18 cellular contexts compared by ENCODE assay signal in genomic region chr1:53091841-53092645, GRCh38. TPM values are rescaled to one million over a fixed set of nuclear protein-coding genes. Genes with fewer than 3 reads are reported as not detected.
DNase-seq lines count a peak whose midpoint lies in the region; ATAC-seq and TF ChIP-seq lines count a peak whose summit lies in the region.
"Had no signal": no experiment of that assay in that cellular context is flagged by ENCODE, and none has a peak within 500 bp of the region (broad histone marks: within the 10 kb centered on the region; RNA-seq: fewer than 3 reads in every experiment).

No MANE protein-coding gene starts in this region.

- no peak overlapping the region for H3K27ac ChIP-seq in liver (ENCODE audit: low read depth in 1 of 2, low read length in 2 of 2)
- H3K27ac ChIP-seq in foreskin keratinocyte, result no peak overlapping the region
- H3K27ac ChIP-seq in sigmoid colon, result no peak overlapping the region
- H3K27ac ChIP-seq: thoracic aorta had no signal

- intact Hi-C loops in sigmoid colon (cut with DNase I), result no loop called here

- no peak for ATAC-seq in HG03439 (IDR thresholded peaks at IDR 0.05; ENCODE audit: unreplicated experiment)
- no peak for ATAC-seq in foreskin keratinocyte
- ATAC-seq: activated CD8-positive, alpha-beta memory T cell treated with anti-CD3 and anti-CD28 coated beads, Interleukin-2, amount 10 ng/mL, durations not matched to agents 7 days and 5 days; activated naive CD4-positive, alpha-beta T cell treated with anti-CD3 and anti-CD28 coated beads, Interleukin-2, amount 50 U/mL, for 72 hours; GM12878 had no signal

- CTCF ChIA-PET in activated CD4-positive, alpha-beta T cell treated with anti-CD3 and anti-CD28 coated beads, Interleukin-2, amount 10 ng/mL, durations not matched to agents 7 days and 5 days (lab: Charles Lee), result interaction anchor here (0.5 kb wide), 1 partner anchor 174 kb away, joined by 3 read pairs; no protein-coding TSS in a partner anchor

- H3K9me3 ChIP-seq in liver (ENCODE audit: control insufficient read depth in 4 of 4, low read length in 3 of 4), result no peaks in the 10 kb centered on the region
- no peaks in the 10 kb centered on the region for H3K9me3 ChIP-seq in sigmoid colon
- H3K9me3 ChIP-seq: thoracic aorta had no signal

- no peak overlapping the region for H3K27ac Mint-ChIP-seq in activated CD4-positive, alpha-beta T cell treated with anti-CD3 and anti-CD28 coated beads, Interleukin-2, amount 10 ng/mL, durations not matched to agents 7 days and 5 days
- H3K27ac Mint-ChIP-seq: activated CD8-positive, alpha-beta memory T cell treated with anti-CD3 and anti-CD28 coated beads, Interleukin-2, amount 10 ng/mL, durations not matched to agents 7 days and 5 days; activated naive CD4-positive, alpha-beta T cell treated with anti-CD3 and anti-CD28 coated beads, Interleukin-2, amount 50 U/mL, for 72 hours had no signal

- no peaks in the 10 kb centered on the region for H3K36me3 ChIP-seq in liver (ENCODE audit: control insufficient read depth in 4 of 4, insufficient read depth in 3 of 4, low read depth in 1 of 4, low read length in 3 of 4)
- H3K36me3 ChIP-seq in sigmoid colon, result no peaks in the 10 kb centered on the region
- H3K36me3 ChIP-seq: thoracic aorta had no signal

- no peak overlapping the region for H3K4me3 Mint-ChIP-seq in activated CD4-positive, alpha-beta T cell treated with anti-CD3 and anti-CD28 coated beads, Interleukin-2, amount 10 ng/mL, durations not matched to agents 7 days and 5 days
- H3K4me3 Mint-ChIP-seq: activated CD8-positive, alpha-beta memory T cell treated with anti-CD3 and anti-CD28 coated beads, Interleukin-2, amount 10 ng/mL, durations not matched to agents 7 days and 5 days had no signal

- H3K4me1 ChIP-seq in liver (ENCODE audit: control insufficient read depth in 4 of 4, insufficient read depth in 4 of 4, low read length in 3 of 4) (peaks cover 0 to 21% (median 10%) of the 10 kb centered on the region in 4 donors), foreskin keratinocyte (no peaks in the 10 kb centered on the region), sigmoid colon (peaks cover 0 to 25% (median 0%) of the 10 kb centered on the region in 4 donors)

- 75% methylated on average over 26 of the region's 26 CpGs for WGBS in liver
- 90 to 93% methylated on average over 26 of the region's 26 CpGs for WGBS in sigmoid colon, 2 donors

- TF ChIP-seq EP300 in sigmoid colon (IDR thresholded peaks at IDR 0.05), result no peak

- H3K9me3 Mint-ChIP-seq in activated CD4-positive, alpha-beta T cell treated with anti-CD3 and anti-CD28 coated beads, Interleukin-2, amount 10 ng/mL, durations not matched to agents 7 days and 5 days, result peaks cover 2% of the 10 kb centered on the region
- H3K9me3 Mint-ChIP-seq: activated naive CD4-positive, alpha-beta T cell treated with anti-CD3 and anti-CD28 coated beads, Interleukin-2, amount 50 U/mL, for 72 hours; natural killer cell had no signal

- no peaks in the 10 kb centered on the region for H3K4me1 Mint-ChIP-seq in activated CD4-positive, alpha-beta T cell treated with anti-CD3 and anti-CD28 coated beads, Interleukin-2, amount 10 ng/mL, durations not matched to agents 7 days and 5 days
- H3K4me1 Mint-ChIP-seq: activated CD8-positive, alpha-beta memory T cell treated with anti-CD3 and anti-CD28 coated beads, Interleukin-2, amount 10 ng/mL, durations not matched to agents 7 days and 5 days had no signal

- no peak for TF ChIP-seq CTCF in cardiac fibroblast (IDR thresholded peaks at IDR 0.05; ENCODE audit: low read depth, low read length)
- no peak for TF ChIP-seq CTCF in liver (IDR thresholded peaks at IDR 0.05; ENCODE audit: low read depth, low read length, missing input control)
- no peak for TF ChIP-seq CTCF in foreskin keratinocyte (conservative IDR thresholded peaks at IDR 0.05)
- no peak for TF ChIP-seq CTCF in sigmoid colon (IDR thresholded peaks at IDR 0.05)

- no peak for TF ChIP-seq RAD21 in liver (IDR thresholded peaks at IDR 0.05)

- TF ChIP-seq POLR2A in sigmoid colon (IDR thresholded peaks at IDR 0.05), result no peak

- no peaks in the 10 kb centered on the region for H3K27me3 Mint-ChIP-seq in activated CD4-positive, alpha-beta T cell treated with anti-CD3 and anti-CD28 coated beads, Interleukin-2, amount 10 ng/mL, durations not matched to agents 7 days and 5 days
- H3K27me3 Mint-ChIP-seq: activated CD8-positive, alpha-beta memory T cell treated with anti-CD3 and anti-CD28 coated beads, Interleukin-2, amount 10 ng/mL, durations not matched to agents 7 days and 5 days had no signal

- POLR2A ChIA-PET in activated CD4-positive, alpha-beta T cell treated with anti-CD3 and anti-CD28 coated beads, Interleukin-2, amount 10 ng/mL, durations not matched to agents 7 days and 5 days (lab: Charles Lee), result no interaction called here

- H3K36me3 Mint-ChIP-seq in activated CD4-positive, alpha-beta T cell treated with anti-CD3 and anti-CD28 coated beads, Interleukin-2, amount 10 ng/mL, durations not matched to agents 7 days and 5 days (ENCODE audit: low read depth), result no peaks in the 10 kb centered on the region
- H3K36me3 Mint-ChIP-seq: activated CD8-positive, alpha-beta memory T cell treated with anti-CD3 and anti-CD28 coated beads, Interleukin-2, amount 10 ng/mL, durations not matched to agents 7 days and 5 days; activated naive CD4-positive, alpha-beta T cell treated with anti-CD3 and anti-CD28 coated beads, Interleukin-2, amount 50 U/mL, for 72 hours; natural killer cell had no signal

- H3K27me3 ChIP-seq in liver (ENCODE audit: control insufficient read depth in 4 of 4, insufficient read depth in 4 of 4, low read length in 3 of 4), result no peaks in the 10 kb centered on the region
- H3K27me3 ChIP-seq in foreskin keratinocyte, result no peaks in the 10 kb centered on the region
- no peaks in the 10 kb centered on the region for H3K27me3 ChIP-seq in sigmoid colon

- no peak overlapping the region for H3K9ac ChIP-seq in liver (ENCODE audit: low read depth in 1 of 2, low read length in 2 of 2)

- peak; percentile 46 for DNase-seq in A172 (ENCODE audit: low spot score)
- peak; percentile 44 for DNase-seq in Jurkat, Clone E6-1 (ENCODE audit: low read depth, low spot score)
- peak; percentile 33 to 34 for DNase-seq in cardiac fibroblast (ENCODE audit: low read depth in 2 of 2)
- DNase-seq in foreskin keratinocyte, result no peak
- DNase-seq in activated CD4-positive, alpha-beta T cell treated with anti-CD3 and anti-CD28 coated beads, Interleukin-2, amount 10 ng/mL, durations not matched to agents 7 days and 5 days, result no peak
- no peak for DNase-seq in sigmoid colon
- DNase-seq: activated CD8-positive, alpha-beta memory T cell treated with anti-CD3 and anti-CD28 coated beads, Interleukin-2, amount 10 ng/mL, durations not matched to agents 7 days and 5 days; Calu3; cortex of kidney; natural killer cell; NCI-H1417; NCI-H524; SHP77 had no signal

- H3K4me3 ChIP-seq in Jurkat, Clone E6-1 (ENCODE audit: low read length), result no peak overlapping the region
- H3K4me3 ChIP-seq in cardiac fibroblast (replicated peaks in 1 of 2; ENCODE audit: low read depth in 2 of 2, low read length in 2 of 2), result no peak overlapping the region
- no peak overlapping the region for H3K4me3 ChIP-seq in liver (ENCODE audit: low read depth in 1 of 3, low read length in 3 of 3)
- H3K4me3 ChIP-seq in sigmoid colon, result no peak overlapping the region
- H3K4me3 ChIP-seq: GM12878, thoracic aorta had no signal

TF ChIP-seq in liver, 16 proteins besides CTCF, POLR2A, EP300 and RAD21:
- no peak for TF ChIP-seq HNF4G (IDR thresholded peaks at IDR 0.05)
- TF ChIP-seq HNF4A (conservative IDR thresholded peaks at IDR 0.05), result peak; percentile 13 to 40

RNA-seq across cellular contexts. Expression of gene PODN, which starts 30.0 kb away (rescaled TPM):
- not detected in 2 replicates for total RNA-seq in A172 (2014; rRNA removed; shearing (Covaris generic))
- not detected for polyA plus RNA-seq in Jurkat, Clone E6-1 (2012; ENCODE audit: insufficient read depth, insufficient read length)
- 10 to 100 TPM in 1 of 2 donors, 1 to 10 TPM in 1; 1.9 to 10.8 TPM for total RNA-seq in liver
- polyA plus RNA-seq in liver, result 1 to 10 TPM; 3.0 to 9.6 TPM
- total RNA-seq in foreskin keratinocyte, result not detected in 2 replicates
- not detected in 2 replicates for polyA plus RNA-seq in foreskin keratinocyte
- total RNA-seq in activated CD4-positive, alpha-beta T cell treated with anti-CD3 and anti-CD28 coated beads, Interleukin-2, amount 10 ng/mL, durations not matched to agents 7 days and 5 days, result not detected
- 100 to 1,000 TPM in 1 of 4 donors, 10 to 100 TPM in 3; 67.6 to 200 (median 88.6) TPM for total RNA-seq in sigmoid colon
- polyA plus RNA-seq in sigmoid colon, result 10 to 100 TPM in 2 of 3 donors, 1 to 10 TPM in 1; 1.6 to 16.2 (median 13.8) TPM
- total RNA-seq: activated CD8-positive, alpha-beta memory T cell treated with anti-CD3 and anti-CD28 coated beads, Interleukin-2, amount 10 ng/mL, durations not matched to agents 7 days and 5 days; activated naive CD4-positive, alpha-beta T cell treated with anti-CD3 and anti-CD28 coated beads, Interleukin-2, amount 50 U/mL, for 72 hours; Calu3 had no signal
- polyA plus RNA-seq: GM12878 had no signal

RNA-seq across cellular contexts. Expression of gene SLC1A7, which starts 50.4 kb away (rescaled TPM):
- total RNA-seq in A172 (2014; rRNA removed; shearing (Covaris generic)), result not detected in 2 replicates
- not detected for polyA plus RNA-seq in Jurkat, Clone E6-1 (2012; ENCODE audit: insufficient read depth, insufficient read length)
- total RNA-seq in liver (under 1 TPM; 0.28 to 0.59 TPM), foreskin keratinocyte (not detected in 2 replicates), sigmoid colon (under 1 TPM in 3 of 4 donors, not detected in 1; 0.16 to 0.83 (median 0.54) TPM)
- polyA plus RNA-seq in liver (under 1 TPM; 0.21 to 0.67 TPM), foreskin keratinocyte (not detected in 2 replicates), sigmoid colon (1 to 10 TPM in 2 of 3 donors, under 1 TPM in 1; 0.86 to 1.6 (median 1.2) TPM)
- not detected for total RNA-seq in activated CD4-positive, alpha-beta T cell treated with anti-CD3 and anti-CD28 coated beads, Interleukin-2, amount 10 ng/mL, durations not matched to agents 7 days and 5 days
- total RNA-seq: activated CD8-positive, alpha-beta memory T cell treated with anti-CD3 and anti-CD28 coated beads, Interleukin-2, amount 10 ng/mL, durations not matched to agents 7 days and 5 days; activated naive CD4-positive, alpha-beta T cell treated with anti-CD3 and anti-CD28 coated beads, Interleukin-2, amount 50 U/mL, for 72 hours; Calu3; GM12878 had no signal
- polyA plus RNA-seq: GM12878 had no signal

Comparison
In these comparisons a context has a peak if more than half of its experiments do, and no peak if none do; other contexts are left out.
1. DNase-seq: peak in A172 (single experiment), Jurkat, Clone E6-1 (single experiment) and cardiac fibroblast (2 of 2); none in foreskin keratinocyte (0 of 2), activated CD4-positive, alpha-beta T cell treated with anti-CD3 and anti-CD28 coated beads, Interleukin-2, amount 10 ng/mL, durations not matched to agents 7 days and 5 days (single experiment) and sigmoid colon (single experiment).
2. RNA of gene PODN, which starts 30.0 kb away (total RNA-seq): 67.6 to 200 TPM in sigmoid colon; 1.9 to 10.8 TPM in liver, not detected in A172, not detected in foreskin keratinocyte and not detected in activated CD4-positive, alpha-beta T cell treated with anti-CD3 and anti-CD28 coated beads, Interleukin-2, amount 10 ng/mL, durations not matched to agents 7 days and 5 days; every median in the first group is over 4 times any median in the second.